Comparison of ENCODE assay signal across 8 cellular contexts in the genomic region with DNA sequence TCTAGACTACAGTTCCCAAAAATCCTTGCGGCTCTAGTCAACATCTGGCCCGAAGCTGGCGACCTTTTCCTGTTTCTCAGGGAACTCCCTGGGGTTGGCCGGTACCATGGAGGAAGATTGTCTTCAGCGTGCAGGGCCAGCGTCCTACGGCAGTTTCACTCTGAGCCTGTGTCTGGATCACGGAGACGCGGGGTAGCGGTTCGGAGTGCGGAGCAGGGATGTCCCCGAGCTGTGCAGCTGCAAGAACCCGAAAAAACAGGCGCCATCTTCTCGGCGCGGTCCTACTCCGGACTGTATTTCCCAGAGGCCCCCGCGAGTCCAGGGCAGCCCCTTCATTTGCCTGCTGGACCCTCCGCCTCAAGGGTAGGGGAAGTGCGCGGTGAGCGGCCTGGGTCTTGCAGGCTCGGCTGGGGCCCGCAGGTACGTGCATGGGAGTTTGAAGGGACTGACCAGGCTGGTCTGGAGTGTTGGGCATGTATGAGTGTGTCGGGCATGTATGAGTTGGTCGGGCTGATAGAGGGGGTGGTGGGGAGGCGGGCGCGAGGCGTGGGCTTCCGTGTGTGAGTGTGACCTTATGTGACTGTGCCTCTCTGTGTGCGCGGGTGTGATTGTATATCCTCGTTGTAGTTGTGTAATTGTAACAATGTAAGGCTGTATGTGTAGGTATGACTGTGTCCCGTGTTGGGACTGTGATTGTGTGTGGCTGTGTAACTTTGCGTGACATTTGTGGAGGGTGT. TPM values are rescaled to one million over a fixed set of nuclear protein-coding genes. Genes with fewer than 3 reads are reported as not detected.
DNase-seq lines count a peak whose midpoint lies in the region; ATAC-seq, FAIRE-seq and TF ChIP-seq lines count a peak whose summit lies in the region.

A gene (plus strand): TSS at position 360 of the 737 bp plus-strand sequence. CDS start 12,240 bp downstream, outside the sequence.

- H3K4me2 ChIP-seq in DND-41 (ENCODE audit: insufficient read depth, low read length) (peak within 1 kb of the TSS; percentile 85), KMS-11 (peak within 1 kb of the TSS; percentile 15; the same call in 1 of the 2 replicates)

- H3K4me3 ChIP-seq in DND-41 (ENCODE audit: low read depth in 1 of 2, low read length in 2 of 2) (peak within 1 kb of the TSS; percentile 34 to 68), KMS-11 (IDR thresholded peaks at IDR 0.05; ENCODE audit: insufficient read depth, low read depth, low read length) (no peak within 1 kb of the TSS)

- H4K20me1 ChIP-seq in DND-41 (ENCODE audit: insufficient read depth, low read length), result no peaks in the 10 kb centered on the region
- H4K20me1 ChIP-seq in KMS-11 (ENCODE audit: insufficient read depth), result no peaks in the 10 kb centered on the region

- no peak for FAIRE-seq in RCC 7860 (lab: Jason Lieb, UNC)

- H3K27me3 ChIP-seq in DND-41 (ENCODE audit: insufficient read depth, low read length, poor library complexity) (no peaks in the 10 kb centered on the region), KMS-11 (ENCODE audit: insufficient read depth, low read depth) (no peaks in the 10 kb centered on the region)

- H3K27ac ChIP-seq in DND-41 (ENCODE audit: low read length) (peak within 1 kb of the TSS; percentile 99), KMS-11 (peak within 1 kb of the TSS; percentile 33; the same call in 1 of the 2 replicates)

- intact Hi-C loops in natural killer cell (cut with micrococcal nuclease), result loop anchor here (1.0 to 10.0 kb wide), 7 partner anchors 8 to 1097 kb away; a partner anchor contains a TSS

- H3K9me3 ChIP-seq in DND-41 (ENCODE audit: insufficient read depth, low read length, severe bottlenecking), result no peaks in the 10 kb centered on the region

- H3K36me3 ChIP-seq in DND-41 (ENCODE audit: insufficient read depth, low read length), result peaks cover 19% of the 10 kb centered on the region
- 0 out of 2 replicates have a peak, but pooled peaks cover 4% of the 10 kb centered on the region for H3K36me3 ChIP-seq in KMS-11 (ENCODE audit: insufficient read depth)

- H3K9me3 Mint-ChIP-seq in natural killer cell, result no peaks in the 10 kb centered on the region

- peak within 1 kb of the TSS; percentile 87 for H3K4me3 Mint-ChIP-seq in natural killer cell

- H3K27me3 Mint-ChIP-seq in natural killer cell (ENCODE audit: low read depth in 2 of 2), result peaks cover 0 to 2% of the 10 kb centered on the region in 2 donors

- ATAC-seq in DND-41 (ENCODE audit: insufficient read depth, low read depth) (peak; percentile 88), GM21786 (IDR thresholded peaks at IDR 0.05; ENCODE audit: unreplicated experiment) (peak; percentile 86), natural killer cell (peak; percentile 83 to 93 (median 90))

- H3K36me3 Mint-ChIP-seq in natural killer cell, result no peaks in the 10 kb centered on the region

- H3K79me2 ChIP-seq in DND-41 (ENCODE audit: insufficient read depth, low read length), result peaks cover 49% of the 10 kb centered on the region
- H3K79me2 ChIP-seq in KMS-11 (ENCODE audit: insufficient read depth, low read depth), result no peaks in the 10 kb centered on the region

- H3K9ac ChIP-seq in DND-41 (ENCODE audit: low read depth, low read length) (peak within 1 kb of the TSS; percentile 74), KMS-11 (peak within 1 kb of the TSS; percentile 33; the same call in 1 of the 2 replicates)

- H2AFZ ChIP-seq in DND-41 (ENCODE audit: low read depth, low read length), result peak within 1 kb of the TSS; percentile 97
- peak within 1 kb of the TSS; percentile 32 for H2AFZ ChIP-seq in KMS-11 (ENCODE audit: low read depth)

- peaks cover 32% of the 10 kb centered on the region for H3K4me1 ChIP-seq in DND-41 (ENCODE audit: insufficient read depth, low read length)
- no peaks in the 10 kb centered on the region for H3K4me1 ChIP-seq in KMS-11 (ENCODE audit: low read depth, poor library complexity, severe bottlenecking)

- peak; percentile 2 for TF ChIP-seq CTCF in DND-41 (IDR thresholded peaks at IDR 0.05; ENCODE audit: borderline replicate concordance, extremely low read depth, low read length, poor library complexity, severe bottlenecking)
- TF ChIP-seq CTCF in KMS-11 (conservative IDR thresholded peaks at IDR 0.05; ENCODE audit: low read depth, low read length), result no peak
- TF ChIP-seq CTCF in natural killer cell (IDR thresholded peaks at IDR 0.05), result no peak

- DNase-seq in DND-41 (peak; percentile 92), RCC 7860 (ENCODE audit: low spot score) (peak; percentile 62), fibroblast of peridontal ligament (ENCODE audit: extremely low read depth) (peak; percentile 86), natural killer cell (peak; percentile 81)
- DNase-seq in activated T-helper 1 cell treated with anti-CD3 and anti-CD28 coated beads, Interleukin-2, amount 50 U/mL, for 16 hours (ENCODE audit: low read depth in 1 of 2, low spot score in 1 of 2), result peak; percentile 66 to 69
- DNase-seq in stimulated activated naive CD4-positive, alpha-beta T cell (lab: John Stamatoyannopoulos, UW), result peak; percentile 50 to 90 (median 74)

- peak within 1 kb of the TSS; percentile 85 to 96 for H3K27ac Mint-ChIP-seq in natural killer cell

- peaks cover 26 to 32% of the 10 kb centered on the region in 2 donors for H3K4me1 Mint-ChIP-seq in natural killer cell

RNA-seq across cellular contexts. Expression of the gene that starts here (rescaled TPM):
- 10 to 100 TPM; 21.6 to 27.1 (median 26.4) TPM for total RNA-seq in natural killer cell
